In genomic region chr14:86388216-86388615, GRCh38 we compare ENCODE assay signal across 3 cellular contexts.
"Had no signal": no experiment of that assay in that cellular context is flagged by ENCODE, and none has a peak within 500 bp of the region (broad histone marks: within the 10 kb centered on the region; RNA-seq: fewer than 3 reads in every experiment).

No MANE protein-coding gene starts in this region.

- H3K4me3 ChIP-seq: GM23338 had no signal

- H3K4me2 ChIP-seq: GM23338 had no signal

- H2AFZ ChIP-seq: GM23338 had no signal

- DNase-seq: H9, HCEC 1CT had no signal
